1 cellular context compared by ENCODE assay signal in the genomic region with DNA sequence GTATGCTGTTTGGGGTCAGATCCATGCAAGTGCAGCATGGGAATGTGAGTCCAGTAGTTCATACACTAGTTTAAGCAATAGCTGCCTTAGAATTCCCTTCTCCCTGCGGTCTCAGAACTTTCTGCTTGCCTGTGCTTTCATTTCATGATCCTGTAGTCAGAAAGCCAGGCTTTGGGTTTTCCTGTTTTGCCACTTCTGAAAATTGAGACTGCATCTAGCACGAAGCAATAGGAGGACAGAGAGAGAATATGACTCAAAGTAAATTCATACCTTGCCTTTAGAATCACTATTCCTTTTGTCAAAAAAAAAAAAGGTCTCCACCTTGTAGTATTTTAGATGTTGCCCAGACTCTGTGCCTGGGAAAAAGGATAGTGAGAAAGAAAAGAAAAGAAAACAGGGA.
TF ChIP-seq lines count a peak whose summit lies in the region.

No MANE protein-coding gene starts in this region.

TF ChIP-seq in H1, 55 proteins besides CTCF, POLR2A, EP300 and RAD21 (continued from another document):
- TF ChIP-seq E2F6 (IDR thresholded peaks at IDR 0.05) (no peak), SRF (IDR thresholded peaks at IDR 0.05; ENCODE audit: low read depth, low read length) (no peak)
